16 cellular contexts compared by ENCODE assay signal in the genomic region with DNA sequence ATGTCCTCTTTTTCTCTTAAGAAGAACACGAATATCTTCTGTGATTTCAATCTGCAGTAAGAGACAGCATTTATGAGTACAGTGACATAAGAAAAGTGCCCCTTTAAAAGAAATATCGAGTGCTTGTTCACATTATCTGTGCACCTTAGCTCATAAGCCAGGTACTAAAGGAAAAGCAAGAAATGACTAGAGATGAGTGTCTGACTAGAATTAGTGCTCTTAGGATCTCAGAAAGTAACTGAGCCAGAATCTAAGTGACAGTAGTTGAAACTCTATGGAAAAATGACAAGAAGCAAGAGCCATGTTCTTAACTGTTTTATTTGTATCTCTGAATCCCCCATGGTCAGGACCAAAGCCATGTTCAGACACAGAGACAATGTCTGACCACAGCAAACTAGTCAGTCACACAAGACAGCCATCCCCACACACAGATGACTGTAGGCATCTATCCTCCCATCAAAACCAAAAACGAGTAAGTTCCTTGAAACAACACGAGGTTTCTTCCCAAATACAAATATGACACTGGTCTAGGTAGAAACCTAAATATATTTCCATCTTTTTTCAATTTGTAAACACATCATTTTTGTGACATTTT.
"Had no signal": no experiment of that assay in that cellular context is flagged by ENCODE, and none has a peak within 500 bp of the region (broad histone marks: within the 10 kb centered on the region; RNA-seq: fewer than 3 reads in every experiment).

No MANE protein-coding gene starts in this region.

- ATAC-seq: foreskin keratinocyte, pancreas had no signal

- H3K9me3 ChIP-seq: left ventricle myocardium inferior, pancreas, sigmoid colon, spleen had no signal

- H3K27me3 Mint-ChIP-seq: activated naive CD8-positive, alpha-beta T cell treated with anti-CD3 and anti-CD28 coated beads, Interleukin-2, amount 10 ng/mL, durations not matched to agents 7 days and 5 days; dendritic cell treated with granulocyte-macrophage colony-stimulating factor and Interleukin-4, amounts not matched to agents 40 ng/mL and 50 ng/mL, for 4 days had no signal

- H3K36me3 ChIP-seq: left ventricle myocardium inferior, pancreas, sigmoid colon had no signal

- DNase-seq: activated gamma-delta T cell treated with Interleukin-2 at 50 U/mL for 16 hours; activated naive CD8-positive, alpha-beta T cell treated with anti-CD3 and anti-CD28 coated beads, Interleukin-2, amount 10 ng/mL, durations not matched to agents 7 days and 5 days; aorta; effector memory CD4-positive, alpha-beta T cell; foreskin keratinocyte; glutamatergic neuron; hypothalamus; kidney; left ventricle myocardium inferior; mesendoderm; pancreas; sigmoid colon; spleen had no signal

- H3K4me3 ChIP-seq: left ventricle myocardium inferior, pancreas, sigmoid colon, spleen had no signal

- H3K4me3 Mint-ChIP-seq: activated naive CD8-positive, alpha-beta T cell treated with anti-CD3 and anti-CD28 coated beads, Interleukin-2, amount 10 ng/mL, durations not matched to agents 7 days and 5 days; dendritic cell treated with granulocyte-macrophage colony-stimulating factor and Interleukin-4, amounts not matched to agents 40 ng/mL and 50 ng/mL, for 4 days; T-helper 1 cell treated with Interleukin-12 subunit alpha and Interleukin-12 subunit beta and Interleukin-4 antibody, amounts not matched to agents 30 μg/mL and 1 μg/mL, for 36 hours had no signal

- H3K27me3 ChIP-seq: foreskin keratinocyte, sigmoid colon had no signal

- FAIRE-seq: bronchial epithelial cell, kidney, pancreas had no signal

- H3K9me3 Mint-ChIP-seq: activated naive CD8-positive, alpha-beta T cell treated with anti-CD3 and anti-CD28 coated beads, Interleukin-2, amount 10 ng/mL, durations not matched to agents 7 days and 5 days; dendritic cell treated with granulocyte-macrophage colony-stimulating factor and Interleukin-4, amounts not matched to agents 40 ng/mL and 50 ng/mL, for 4 days; T-helper 1 cell treated with Interleukin-12 subunit alpha and Interleukin-12 subunit beta and Interleukin-4 antibody, amounts not matched to agents 30 μg/mL and 1 μg/mL, for 36 hours had no signal

- H3K27ac ChIP-seq: foreskin keratinocyte, left ventricle myocardium inferior, pancreas, sigmoid colon, spleen had no signal

- H3K27ac Mint-ChIP-seq: activated naive CD8-positive, alpha-beta T cell treated with anti-CD3 and anti-CD28 coated beads, Interleukin-2, amount 10 ng/mL, durations not matched to agents 7 days and 5 days; dendritic cell treated with granulocyte-macrophage colony-stimulating factor and Interleukin-4, amounts not matched to agents 40 ng/mL and 50 ng/mL, for 4 days; T-helper 1 cell treated with Interleukin-12 subunit alpha and Interleukin-12 subunit beta and Interleukin-4 antibody, amounts not matched to agents 30 μg/mL and 1 μg/mL, for 36 hours had no signal

- H3K4me1 ChIP-seq: pancreas, sigmoid colon had no signal
